16 cellular contexts compared by ENCODE assay signal in genomic region chr9:35349287-35349990, GRCh38.
"Had no signal": no experiment of that assay in that cellular context is flagged by ENCODE, and none has a peak within 500 bp of the region (broad histone marks: within the 10 kb centered on the region; RNA-seq: fewer than 3 reads in every experiment).

No MANE protein-coding gene starts in this region.

- DNase-seq: activated B cell treated with CpG ODN at 0.5 μM for 24 hours; activated CD4-positive, alpha-beta T cell treated with anti-CD3 and anti-CD28 coated beads for 48 hours; activated CD8-positive, alpha-beta memory T cell treated with anti-CD3 and anti-CD28 coated beads for 24 hours; activated gamma-delta T cell treated with Interleukin-2 at 50 U/mL for 16 hours; activated naive CD8-positive, alpha-beta T cell treated with anti-CD3 and anti-CD28 coated beads for 36 hours; effector memory CD4-positive, alpha-beta T cell; islet precursor cell; mucosa of descending colon; naive thymus-derived CD4-positive, alpha-beta T cell; stimulated activated CD4-positive, alpha-beta T cell treated with anti-CD3 and anti-CD28 coated beads, Interleukin-15, amount 100 ng/mL, for 24 hours; stimulated activated CD4-positive, alpha-beta T cell treated with anti-CD3 and anti-CD28 coated beads, Interleukin-4, amount 100 ng/mL, for 1 hour; stimulated activated naive CD4-positive, alpha-beta T cell had no signal

- H3K4me3 ChIP-seq: mucosa of descending colon had no signal

- H3K36me3 Mint-ChIP-seq: activated naive CD8-positive, alpha-beta T cell treated with anti-CD3 and anti-CD28 coated beads for 36 hours; memory B cell; naive thymus-derived CD4-positive, alpha-beta T cell had no signal

- H3K27ac Mint-ChIP-seq: activated B cell treated with CpG ODN at 0.5 μM for 24 hours; activated naive CD8-positive, alpha-beta T cell treated with anti-CD3 and anti-CD28 coated beads for 36 hours; dendritic cell treated with granulocyte-macrophage colony-stimulating factor and Interleukin-4, amounts not matched to agents 40 ng/mL and 50 ng/mL, for 4 days; memory B cell; naive thymus-derived CD4-positive, alpha-beta T cell; type B pancreatic cell had no signal

- H3K4me1 Mint-ChIP-seq: activated B cell treated with CpG ODN at 0.5 μM for 24 hours; activated naive CD8-positive, alpha-beta T cell treated with anti-CD3 and anti-CD28 coated beads for 36 hours; memory B cell; naive thymus-derived CD4-positive, alpha-beta T cell had no signal

- H3K9me3 ChIP-seq: mucosa of descending colon had no signal

- H3K4me3 Mint-ChIP-seq: activated B cell treated with CpG ODN at 0.5 μM for 24 hours; activated naive CD8-positive, alpha-beta T cell treated with anti-CD3 and anti-CD28 coated beads for 36 hours; dendritic cell treated with granulocyte-macrophage colony-stimulating factor and Interleukin-4, amounts not matched to agents 40 ng/mL and 50 ng/mL, for 4 days; memory B cell; naive thymus-derived CD4-positive, alpha-beta T cell; type B pancreatic cell had no signal

- H3K27me3 Mint-ChIP-seq: activated naive CD8-positive, alpha-beta T cell treated with anti-CD3 and anti-CD28 coated beads for 36 hours; dendritic cell treated with granulocyte-macrophage colony-stimulating factor and Interleukin-4, amounts not matched to agents 40 ng/mL and 50 ng/mL, for 4 days; type B pancreatic cell had no signal

- H3K4me1 ChIP-seq: parathyroid adenoma had no signal

- H3K9me3 Mint-ChIP-seq: activated B cell treated with CpG ODN at 0.5 μM for 24 hours; activated naive CD8-positive, alpha-beta T cell treated with anti-CD3 and anti-CD28 coated beads for 36 hours; dendritic cell treated with granulocyte-macrophage colony-stimulating factor and Interleukin-4, amounts not matched to agents 40 ng/mL and 50 ng/mL, for 4 days; memory B cell; type B pancreatic cell had no signal

- H3K27ac ChIP-seq: parathyroid adenoma had no signal
